16 cellular contexts compared by ENCODE assay signal in genomic region chr17:77153487-77153886, GRCh38. TPM values are rescaled to one million over a fixed set of nuclear protein-coding genes. Genes with fewer than 3 reads are reported as not detected.
DNase-seq lines count a peak whose midpoint lies in the region; ATAC-seq lines count a peak whose summit lies in the region.
"Had no signal": no experiment of that assay in that cellular context is flagged by ENCODE, and none has a peak within 500 bp of the region (broad histone marks: within the 10 kb centered on the region; RNA-seq: fewer than 3 reads in every experiment).

No MANE protein-coding gene starts in this region.

- CTCF ChIA-PET in activated CD4-positive, alpha-beta memory T cell treated with anti-CD3 and anti-CD28 coated beads, Interleukin-2, amount 10 ng/mL, durations not matched to agents 7 days and 5 days (lab: Charles Lee), result no interaction called here

- H3K27ac ChIP-seq in SJCRH30 (peak overlapping the region; percentile 14), skeletal muscle tissue (ENCODE audit: low read depth, low read length) (peak overlapping the region; percentile 69)
- H3K27ac ChIP-seq: 22Rv1, WERI-Rb-1 had no signal

- H3K9me3 ChIP-seq in SJCRH30 (replicated peaks), result no peaks in the 10 kb centered on the region
- no peaks in the 10 kb centered on the region for H3K9me3 ChIP-seq in skeletal muscle tissue (ENCODE audit: control insufficient read depth in 3 of 3, low read length in 3 of 3)
- H3K9me3 ChIP-seq: body of pancreas, mucosa of descending colon, thoracic aorta had no signal

- DNase-seq in DMS 273 (lab: John Stamatoyannopoulos, UW; ENCODE audit: unreplicated experiment) (peak; percentile 28), DMS 273 treated with DMSO at 0.1 percent for 48 hours (lab: John Stamatoyannopoulos, UW) (no peak), SJCRH30 (peak; percentile 93 to 94), iris pigment epithelial cell (ENCODE audit: low read depth) (peak; percentile 22), NCI-H524 treated with DMSO at 0.1 percent for 48 hours (lab: John Stamatoyannopoulos, UW) (no peak)
- DNase-seq in activated CD4-positive, alpha-beta memory T cell treated with anti-CD3 and anti-CD28 coated beads, Interleukin-2, amount 10 ng/mL, durations not matched to agents 7 days and 5 days, result no peak
- DNase-seq: body of pancreas, Calu3, mucosa of descending colon, NCI-H345, RPMI8226, WERI-Rb-1 had no signal

- H3K9me3 Mint-ChIP-seq in activated CD4-positive, alpha-beta memory T cell treated with anti-CD3 and anti-CD28 coated beads, Interleukin-2, amount 10 ng/mL, durations not matched to agents 7 days and 5 days, result no peaks in the 10 kb centered on the region

- no peaks in the 10 kb centered on the region for H3K27me3 Mint-ChIP-seq in activated CD4-positive, alpha-beta memory T cell treated with anti-CD3 and anti-CD28 coated beads, Interleukin-2, amount 10 ng/mL, durations not matched to agents 7 days and 5 days

- H3K36me3 Mint-ChIP-seq in activated CD4-positive, alpha-beta memory T cell treated with anti-CD3 and anti-CD28 coated beads, Interleukin-2, amount 10 ng/mL, durations not matched to agents 7 days and 5 days (ENCODE audit: low read depth), result peaks cover 59% of the 10 kb centered on the region

- no peaks in the 10 kb centered on the region for H3K27me3 ChIP-seq in SJCRH30
- H3K27me3 ChIP-seq in skeletal muscle tissue (ENCODE audit: control insufficient read depth in 3 of 3, insufficient read depth in 3 of 3, low read length in 3 of 3), result no peaks in the 10 kb centered on the region
- H3K27me3 ChIP-seq: body of pancreas had no signal

- POLR2A ChIA-PET in activated CD4-positive, alpha-beta memory T cell treated with anti-CD3 and anti-CD28 coated beads, Interleukin-2, amount 10 ng/mL, durations not matched to agents 7 days and 5 days (lab: Charles Lee), result no interaction called here

- H3K36me3 ChIP-seq in SJCRH30 (no peaks in the 10 kb centered on the region; the same call in 1 of the 2 replicates), skeletal muscle tissue (ENCODE audit: control insufficient read depth in 3 of 3, insufficient read depth in 3 of 3, low read length in 3 of 3) (peaks cover under 1 to 11% (median 1%) of the 10 kb centered on the region in 3 donors)
- H3K36me3 ChIP-seq: thoracic aorta had no signal

- no peak for ATAC-seq in GM21576 (IDR thresholded peaks at IDR 0.05; ENCODE audit: unreplicated experiment)
- ATAC-seq: body of pancreas, mucosa of descending colon had no signal

- H3K4me3 ChIP-seq in SJCRH30 (no peak overlapping the region), skeletal muscle tissue (ENCODE audit: low read length in 3 of 3) (peak overlapping the region in 2 of 3 donors; percentile 17 to 54)
- H3K4me3 ChIP-seq: body of pancreas, mucosa of descending colon, thoracic aorta had no signal

- no peak overlapping the region for H3K27ac Mint-ChIP-seq in activated CD4-positive, alpha-beta memory T cell treated with anti-CD3 and anti-CD28 coated beads, Interleukin-2, amount 10 ng/mL, durations not matched to agents 7 days and 5 days

- H3K9ac ChIP-seq in skeletal muscle tissue (ENCODE audit: low read depth in 1 of 3, low read length in 3 of 3), result peak overlapping the region; percentile 35 to 58 (median 48)

- H3K4me3 Mint-ChIP-seq in activated CD4-positive, alpha-beta memory T cell treated with anti-CD3 and anti-CD28 coated beads, Interleukin-2, amount 10 ng/mL, durations not matched to agents 7 days and 5 days, result no peak overlapping the region

- H3K4me1 ChIP-seq in SJCRH30 (peaks cover 20% of the 10 kb centered on the region), skeletal muscle tissue (ENCODE audit: control insufficient read depth in 3 of 3, insufficient read depth in 3 of 3, low read length in 3 of 3) (peaks cover 76 to 86% (median 77%) of the 10 kb centered on the region in 3 donors)

- H3K4me1 Mint-ChIP-seq in activated CD4-positive, alpha-beta memory T cell treated with anti-CD3 and anti-CD28 coated beads, Interleukin-2, amount 10 ng/mL, durations not matched to agents 7 days and 5 days, result peaks cover 39% of the 10 kb centered on the region

RNA-seq across cellular contexts. Expression of gene SEC14L1, which starts 12.7 kb away (rescaled TPM):
- 40.7 and 50.0 TPM in 2 replicates for total RNA-seq in SJCRH30 (2014; rRNA removed; shearing (Covaris generic))
- total RNA-seq in skeletal muscle tissue, result 83.5 TPM
- 10 to 100 TPM; 77.2 to 82.2 TPM for total RNA-seq in activated CD4-positive, alpha-beta memory T cell treated with anti-CD3 and anti-CD28 coated beads, Interleukin-2, amount 10 ng/mL, durations not matched to agents 7 days and 5 days

Comparison
In these comparisons a context has a peak if more than half of its experiments do, and no peak if none do; other contexts are left out.
1. DNase-seq: peak in DMS 273 (single experiment), SJCRH30 (2 of 2) and iris pigment epithelial cell (single experiment); none in DMS 273 treated with DMSO at 0.1 percent for 48 hours (single experiment), NCI-H524 treated with DMSO at 0.1 percent for 48 hours (single experiment) and activated CD4-positive, alpha-beta memory T cell treated with anti-CD3 and anti-CD28 coated beads, Interleukin-2, amount 10 ng/mL, durations not matched to agents 7 days and 5 days (single experiment).